ENCODE assay signal across 8 cellular contexts in genomic region chr2:142865924-142866323, GRCh38. TPM values are rescaled to one million over a fixed set of nuclear protein-coding genes. Genes with fewer than 3 reads are reported as not detected.
DNase-seq lines count a peak whose midpoint lies in the region; ATAC-seq and TF ChIP-seq lines count a peak whose summit lies in the region.

No MANE protein-coding gene starts in this region.

- H3K27me3 Mint-ChIP-seq in natural killer cell treated with Interleukin-12 subunit alpha and Interleukin-12 subunit beta and Interleukin-15 and Interleukin-18, amount 100 ng/mL, for 72 hours: no peaks in the 10 kb centered on the region
- peaks cover 5 to 6% of the 10 kb centered on the region in 2 donors for H3K27me3 Mint-ChIP-seq in CD4-positive, alpha-beta memory T cell

- no peak overlapping the region for H3K27ac Mint-ChIP-seq in natural killer cell treated with Interleukin-12 subunit alpha and Interleukin-12 subunit beta and Interleukin-15 and Interleukin-18, amount 100 ng/mL, for 72 hours
- no peak overlapping the region for H3K27ac Mint-ChIP-seq in CD4-positive, alpha-beta memory T cell

- no peaks in the 10 kb centered on the region for H3K36me3 Mint-ChIP-seq in natural killer cell treated with Interleukin-12 subunit alpha and Interleukin-12 subunit beta and Interleukin-15 and Interleukin-18, amount 100 ng/mL, for 72 hours
- H3K36me3 Mint-ChIP-seq in CD4-positive, alpha-beta memory T cell: no peaks in the 10 kb centered on the region

- ATAC-seq in GM19025 (IDR thresholded peaks at IDR 0.05; ENCODE audit: low read depth, unreplicated experiment): peak; percentile 90
- peak; percentile 98 for ATAC-seq in HG02943 (IDR thresholded peaks at IDR 0.05; ENCODE audit: low read depth, unreplicated experiment)
- ATAC-seq in RWPE2 (ENCODE audit: low read depth): no peak
- ATAC-seq in natural killer cell treated with Interleukin-12 subunit alpha and Interleukin-12 subunit beta and Interleukin-15 and Interleukin-18, amount 100 ng/mL, for 72 hours: no peak

- peaks cover 17 to 23% of the 10 kb centered on the region in 2 donors for H3K4me1 Mint-ChIP-seq in natural killer cell treated with Interleukin-12 subunit alpha and Interleukin-12 subunit beta and Interleukin-15 and Interleukin-18, amount 100 ng/mL, for 72 hours (ENCODE audit: low read depth in 2 of 2)
- no peaks in the 10 kb centered on the region for H3K4me1 Mint-ChIP-seq in CD4-positive, alpha-beta memory T cell

- no peaks in the 10 kb centered on the region for H3K9me3 ChIP-seq in RWPE2 (ENCODE audit: severe bottlenecking)
- H3K9me3 ChIP-seq in CD4-positive, alpha-beta memory T cell (ENCODE audit: control insufficient read depth in 1 of 2, low read length in 2 of 2): no peaks in the 10 kb centered on the region

- CTCF ChIA-PET in CD4-positive, alpha-beta memory T cell (lab: Charles Lee; ENCODE audit: partially characterized antibody): no interaction called here

- no peaks in the 10 kb centered on the region for H3K9me3 Mint-ChIP-seq in natural killer cell treated with Interleukin-12 subunit alpha and Interleukin-12 subunit beta and Interleukin-15 and Interleukin-18, amount 100 ng/mL, for 72 hours
- H3K9me3 Mint-ChIP-seq in CD4-positive, alpha-beta memory T cell: peaks cover 0 to 4% (median 0%) of the 10 kb centered on the region in 8 donors

- no peaks in the 10 kb centered on the region for H3K36me3 ChIP-seq in RWPE2 (ENCODE audit: low read depth)
- H3K36me3 ChIP-seq in CD4-positive, alpha-beta memory T cell (ENCODE audit: insufficient read depth, low read length): no peaks in the 10 kb centered on the region

- TF ChIP-seq CTCF in RWPE2 (IDR thresholded peaks at IDR 0.05; ENCODE audit: poor library complexity, severe bottlenecking): no peak
- TF ChIP-seq CTCF in lower leg skin (IDR thresholded peaks at IDR 0.05): no peak

- H3K4me1 ChIP-seq in RWPE2 (ENCODE audit: insufficient read depth, poor library complexity, severe bottlenecking): peaks cover 23% of the 10 kb centered on the region
- H3K4me1 ChIP-seq in CD4-positive, alpha-beta memory T cell (ENCODE audit: insufficient read depth, low read length): no peaks in the 10 kb centered on the region

- H3K27me3 ChIP-seq in RWPE2 (ENCODE audit: insufficient read depth, poor library complexity, severe bottlenecking): no peaks in the 10 kb centered on the region
- no peaks in the 10 kb centered on the region for H3K27me3 ChIP-seq in CD4-positive, alpha-beta memory T cell (ENCODE audit: insufficient read depth, low read length)

- intact Hi-C loops in CD4-positive, alpha-beta memory T cell (cut with micrococcal nuclease): no loop called here
- intact Hi-C loops in lower leg skin (cut with DNase I; ENCODE audit: low total_unique reads): no loop called here

- POLR2A ChIA-PET in CD4-positive, alpha-beta memory T cell (lab: Charles Lee; ENCODE audit: partially characterized antibody): no interaction called here

- H3K4me3 Mint-ChIP-seq in natural killer cell treated with Interleukin-12 subunit alpha and Interleukin-12 subunit beta and Interleukin-15 and Interleukin-18, amount 100 ng/mL, for 72 hours: peak overlapping the region; percentile 17
- H3K4me3 Mint-ChIP-seq in CD4-positive, alpha-beta memory T cell: no peak overlapping the region

- WGBS in lower leg skin, 2 donors: 37 to 41% methylated on average over 1 of the region's 1 CpG

- TF ChIP-seq POLR2A in lower leg skin (IDR thresholded peaks at IDR 0.05): no peak

- peak overlapping the region; percentile 93 for H3K27ac ChIP-seq in RWPE2 (ENCODE audit: poor library complexity, severe bottlenecking)
- H3K27ac ChIP-seq in CD4-positive, alpha-beta memory T cell (ENCODE audit: low read depth, low read length): no peak overlapping the region

- H3K4me3 ChIP-seq in RWPE2 (ENCODE audit: severe bottlenecking) (no peak overlapping the region), lower leg skin (ENCODE audit: low read depth, poor library complexity, severe bottlenecking) (no peak overlapping the region)
- H3K4me3 ChIP-seq in CD4-positive, alpha-beta memory T cell (ENCODE audit: low read length in 2 of 2): no peak overlapping the region

- DNase-seq in RWPE2 (ENCODE audit: low spot score): no peak
- DNase-seq in natural killer cell treated with Interleukin-12 subunit alpha and Interleukin-12 subunit beta and Interleukin-15 and Interleukin-18, amount 100 ng/mL, for 72 hours (ENCODE audit: low spot score): no peak
- DNase-seq in CD4-positive, alpha-beta memory T cell: no peak
- DNase-seq in A172 (ENCODE audit: low spot score): no peak
- no peak for DNase-seq in lower leg skin (ENCODE audit: low spot score in 2 of 2)
- no peak for DNase-seq in stimulated activated CD4-positive, alpha-beta T cell treated with anti-CD3 and anti-CD28 coated beads, Interleukin-1b, Interleukin-23, amount 100 ng/mL, for 48 hours

RNA-seq across cellular contexts. Expression of gene KYNU, which starts 11.5 kb away (rescaled TPM):
- total RNA-seq in natural killer cell treated with Interleukin-12 subunit alpha and Interleukin-12 subunit beta and Interleukin-15 and Interleukin-18, amount 100 ng/mL, for 72 hours: under 1 TPM in 1 of 2 donors, not detected in 1; 0.56 TPM
- 1 to 10 TPM in 1 of 2 experiments, under 1 TPM in 1; 0.73 to 1.3 TPM for total RNA-seq in CD4-positive, alpha-beta memory T cell
- under 1 TPM in 1 of 2 donors, not detected in 1; 0.85 TPM for polyA plus RNA-seq in CD4-positive, alpha-beta memory T cell
- 1.4 and 3.9 TPM in 2 replicates for total RNA-seq in A172 (2014; rRNA removed; shearing (Covaris generic))
- total RNA-seq in lower leg skin: 1 to 10 TPM; 1.2 to 6.1 (median 2.6) TPM

Comparison
In these comparisons a context has a peak if more than half of its experiments do, and no peak if none do; other contexts are left out.
1. ATAC-seq: peak in GM19025 (single experiment) and HG02943 (single experiment); none in RWPE2 (single experiment) and natural killer cell treated with Interleukin-12 subunit alpha and Interleukin-12 subunit beta and Interleukin-15 and Interleukin-18, amount 100 ng/mL, for 72 hours (0 of 2).